Comparison of ENCODE assay signal across 19 cellular contexts in the genomic region with DNA sequence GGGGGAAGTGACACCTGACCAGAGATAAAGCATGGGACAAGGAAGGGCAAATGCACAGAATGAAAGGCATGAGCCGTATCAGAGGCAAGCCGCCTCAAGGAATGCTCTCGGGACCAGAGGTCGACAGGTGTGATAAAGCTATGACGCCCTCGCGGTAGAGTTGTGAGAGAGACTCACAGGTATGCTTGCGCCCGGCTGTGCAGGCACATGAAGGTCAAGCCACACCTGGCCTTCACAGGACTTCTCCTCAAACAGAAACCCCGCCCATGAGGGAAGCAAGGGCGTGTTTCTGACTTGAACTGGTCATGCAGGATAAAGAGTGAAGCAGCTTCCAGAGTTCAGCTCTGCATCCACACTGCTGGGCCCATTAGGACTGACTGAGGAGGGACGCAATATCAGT. TPM values are rescaled to one million over a fixed set of nuclear protein-coding genes. Genes with fewer than 3 reads are reported as not detected.
DNase-seq lines count a peak whose midpoint lies in the region; ATAC-seq and TF ChIP-seq lines count a peak whose summit lies in the region.
"Had no signal": no experiment of that assay in that cellular context is flagged by ENCODE, and none has a peak within 500 bp of the region (broad histone marks: within the 10 kb centered on the region; RNA-seq: fewer than 3 reads in every experiment).

No MANE protein-coding gene starts in this region.

- H3K27ac Mint-ChIP-seq in activated CD8-positive, alpha-beta memory T cell treated with anti-CD3 and anti-CD28 coated beads, Interleukin-2, amount 10 ng/mL, durations not matched to agents 7 days and 5 days: no peak overlapping the region
- H3K27ac Mint-ChIP-seq: activated naive CD8-positive, alpha-beta T cell treated with anti-CD3 and anti-CD28 coated beads, Interleukin-2, amount 10 ng/mL, durations not matched to agents 7 days and 5 days; CD4-positive, alpha-beta T cell had no signal

- no peaks in the 10 kb centered on the region for H3K9me3 Mint-ChIP-seq in activated CD8-positive, alpha-beta memory T cell treated with anti-CD3 and anti-CD28 coated beads, Interleukin-2, amount 10 ng/mL, durations not matched to agents 7 days and 5 days (ENCODE audit: low read depth)
- H3K9me3 Mint-ChIP-seq: activated naive CD8-positive, alpha-beta T cell treated with anti-CD3 and anti-CD28 coated beads, Interleukin-2, amount 10 ng/mL, durations not matched to agents 7 days and 5 days; CD4-positive, alpha-beta T cell had no signal

- H3K27me3 ChIP-seq in lower lobe of right lung (ENCODE audit: low read depth) (no peaks in the 10 kb centered on the region), transverse colon (no peaks in the 10 kb centered on the region)
- H3K27me3 ChIP-seq: heart right ventricle, SJCRH30 had no signal

- H3K4me1 Mint-ChIP-seq in activated CD8-positive, alpha-beta memory T cell treated with anti-CD3 and anti-CD28 coated beads, Interleukin-2, amount 10 ng/mL, durations not matched to agents 7 days and 5 days: peaks cover 17% of the 10 kb centered on the region

- intact Hi-C loops in lower lobe of right lung (cut with DNase I) (no loop called here), transverse colon (cut with DNase I; ENCODE audit: low total_unique reads) (no loop called here)

- H3K4me3 ChIP-seq in lower lobe of right lung: no peak overlapping the region
- H3K4me3 ChIP-seq in transverse colon: no peak overlapping the region
- H3K4me3 ChIP-seq: heart right ventricle, SJCRH30 had no signal

- H3K27me3 Mint-ChIP-seq in activated CD8-positive, alpha-beta memory T cell treated with anti-CD3 and anti-CD28 coated beads, Interleukin-2, amount 10 ng/mL, durations not matched to agents 7 days and 5 days: no peaks in the 10 kb centered on the region
- H3K27me3 Mint-ChIP-seq: activated naive CD8-positive, alpha-beta T cell treated with anti-CD3 and anti-CD28 coated beads, Interleukin-2, amount 10 ng/mL, durations not matched to agents 7 days and 5 days; CD4-positive, alpha-beta T cell had no signal

- TF ChIP-seq CTCF in RWPE1 (conservative IDR thresholded peaks at IDR 0.05; ENCODE audit: low read depth) (no peak), lower lobe of right lung (IDR thresholded peaks at IDR 0.05) (no peak), transverse colon (IDR thresholded peaks at IDR 0.05) (no peak)

- peak; percentile 39 for DNase-seq in activated CD8-positive, alpha-beta memory T cell treated with anti-CD3 and anti-CD28 coated beads, Interleukin-2, amount 10 ng/mL, durations not matched to agents 7 days and 5 days
- DNase-seq in activated CD8-positive, alpha-beta memory T cell treated with anti-CD3 and anti-CD28 coated beads, Interleukin-2, amount 50 U/mL, for 48 hours: no peak
- peak; percentile 38 for DNase-seq in RWPE1 (ENCODE audit: low spot score)
- no peak for DNase-seq in lower lobe of right lung
- peak; percentile 91 for DNase-seq in transverse colon
- DNase-seq in NCI-H187 treated with DMSO at 0.1 percent for 48 hours (lab: John Stamatoyannopoulos, UW): no peak
- no peak for DNase-seq in activated naive CD4-positive, alpha-beta T cell (lab: John Stamatoyannopoulos, UW)
- DNase-seq: ACHN; activated CD4-positive, alpha-beta T cell treated with anti-CD3 and anti-CD28 coated beads, Interleukin-2, amount 50 U/mL, for 1 hour; activated naive CD8-positive, alpha-beta T cell treated with anti-CD3 and anti-CD28 coated beads, Interleukin-2, amount 10 ng/mL, durations not matched to agents 7 days and 5 days; CD4-positive, alpha-beta T cell; heart right ventricle; NCI-H1417 treated with DMSO at 0.1 percent for 48 hours; NCI-H446 treated with DMSO at 0.1 percent for 48 hours; SJCRH30; stimulated activated naive CD4-positive, alpha-beta T cell; T1000 had no signal

- in situ Hi-C loops in transverse colon (cut with MboI; ENCODE audit: low pct_ligation_motif_present in 1 of 4, low pct_unique_long_range_greater_than_20kb in 1 of 4, low sequenced_read_pairs in 3 of 4): loop anchor here in 2 of 4 donors (25.0 kb wide), 1 partner anchor 101 kb away; no protein-coding TSS in a partner anchor

- POLR2A ChIA-PET in RWPE1 (lab: Yijun Ruan, JAX; ENCODE audit: low non-redundant PET): no interaction called here

- peaks cover 45% of the 10 kb centered on the region for H3K36me3 Mint-ChIP-seq in activated CD8-positive, alpha-beta memory T cell treated with anti-CD3 and anti-CD28 coated beads, Interleukin-2, amount 10 ng/mL, durations not matched to agents 7 days and 5 days

- H3K27ac ChIP-seq in RWPE1 (no peak overlapping the region; the same call in 1 of the 2 replicates), lower lobe of right lung (no peak overlapping the region), transverse colon (peak overlapping the region; percentile 52 to 77 (median 70))
- H3K27ac ChIP-seq: heart right ventricle, parathyroid adenoma, SJCRH30 had no signal

- TF ChIP-seq EP300 in transverse colon (IDR thresholded peaks at IDR 0.05; ENCODE audit: low read depth): no peak

- peak; percentile 36 for TF ChIP-seq POLR2A in transverse colon (IDR thresholded peaks at IDR 0.05)

- 52 to 69% methylated on average over 6 to 12 of the region's 12 CpGs for WGBS in transverse colon (ENCODE audit: low coverage in 1 of 2), 2 donors

- ATAC-seq in activated CD8-positive, alpha-beta memory T cell treated with anti-CD3 and anti-CD28 coated beads, Interleukin-2, amount 10 ng/mL, durations not matched to agents 7 days and 5 days: no peak
- ATAC-seq in lower lobe of right lung (peak; percentile 40 to 52), GM19395 (IDR thresholded peaks at IDR 0.05; ENCODE audit: unreplicated experiment) (no peak)
- ATAC-seq: heart right ventricle had no signal

- H3K36me3 ChIP-seq in lower lobe of right lung: peaks cover 97% of the 10 kb centered on the region
- H3K36me3 ChIP-seq in transverse colon: peaks cover 0 to 23% (median 9%) of the 10 kb centered on the region in 4 donors

- H3K9me3 ChIP-seq in lower lobe of right lung (no peaks in the 10 kb centered on the region), transverse colon (no peaks in the 10 kb centered on the region)
- H3K9me3 ChIP-seq: heart right ventricle, SJCRH30 had no signal

- peaks cover 12% of the 10 kb centered on the region for H3K4me1 ChIP-seq in lower lobe of right lung
- peaks cover 7 to 15% (median 12%) of the 10 kb centered on the region in 4 donors for H3K4me1 ChIP-seq in transverse colon
- H3K4me1 ChIP-seq: parathyroid adenoma, SJCRH30 had no signal

- no peak overlapping the region for H3K4me3 Mint-ChIP-seq in activated CD8-positive, alpha-beta memory T cell treated with anti-CD3 and anti-CD28 coated beads, Interleukin-2, amount 10 ng/mL, durations not matched to agents 7 days and 5 days
- H3K4me3 Mint-ChIP-seq: activated naive CD8-positive, alpha-beta T cell treated with anti-CD3 and anti-CD28 coated beads, Interleukin-2, amount 10 ng/mL, durations not matched to agents 7 days and 5 days; CD4-positive, alpha-beta T cell had no signal

- CTCF ChIA-PET in activated CD8-positive, alpha-beta memory T cell treated with anti-CD3 and anti-CD28 coated beads, Interleukin-2, amount 10 ng/mL, durations not matched to agents 7 days and 5 days (lab: Charles Lee): interaction anchor here (1.0 to 3.6 kb wide), 4 partner anchors 8 to 101 kb away, joined by 3 to 25 read pairs (median 9); partner anchors contain the start of gene NCBP3
- CTCF ChIA-PET in RWPE1 (lab: Yijun Ruan, JAX): interaction anchor here (0.6 to 1.7 kb wide), 3 partner anchors 101 to 1869 kb away, joined by 3 to 11 read pairs (median 4); no protein-coding TSS in a partner anchor

RNA-seq across cellular contexts. Expression of gene NCBP3, which starts 7.8 kb away (rescaled TPM):
- total RNA-seq in activated CD8-positive, alpha-beta memory T cell treated with anti-CD3 and anti-CD28 coated beads, Interleukin-2, amount 10 ng/mL, durations not matched to agents 7 days and 5 days: 10 to 100 TPM; 46.3 to 48.7 TPM
- total RNA-seq in lower lobe of right lung (40.3 TPM), transverse colon (10 to 100 TPM; 28.9 to 55.6 (median 45.8) TPM)

RNA-seq across cellular contexts. Expression of gene ITGAE, which starts 37.2 kb away (rescaled TPM):
- 10 to 100 TPM; 54.4 to 70.9 TPM for total RNA-seq in activated CD8-positive, alpha-beta memory T cell treated with anti-CD3 and anti-CD28 coated beads, Interleukin-2, amount 10 ng/mL, durations not matched to agents 7 days and 5 days
- total RNA-seq in lower lobe of right lung: 35.4 TPM
- total RNA-seq in transverse colon: 10 to 100 TPM in 2 of 4 donors, 1 to 10 TPM in 2; 2.8 to 23.1 (median 14.5) TPM

RNA-seq across cellular contexts. Expression of gene CAMKK1, which starts 54.6 kb away (rescaled TPM):
- total RNA-seq in activated CD8-positive, alpha-beta memory T cell treated with anti-CD3 and anti-CD28 coated beads, Interleukin-2, amount 10 ng/mL, durations not matched to agents 7 days and 5 days: 1 to 10 TPM; 1.8 TPM
- total RNA-seq in lower lobe of right lung: 9.7 TPM
- total RNA-seq in transverse colon: 10 to 100 TPM in 1 of 4 donors, 1 to 10 TPM in 3; 2.9 to 31.0 (median 5.0) TPM

Comparison
In these comparisons a context has a peak if more than half of its experiments do, and no peak if none do; other contexts are left out.
1. DNase-seq: peak in activated CD8-positive, alpha-beta memory T cell treated with anti-CD3 and anti-CD28 coated beads, Interleukin-2, amount 10 ng/mL, durations not matched to agents 7 days and 5 days (single experiment), RWPE1 (single experiment) and transverse colon (single experiment); none in activated CD8-positive, alpha-beta memory T cell treated with anti-CD3 and anti-CD28 coated beads, Interleukin-2, amount 50 U/mL, for 48 hours (single experiment), lower lobe of right lung (single experiment), NCI-H187 treated with DMSO at 0.1 percent for 48 hours (single experiment) and activated naive CD4-positive, alpha-beta T cell (0 of 4).
2. ATAC-seq: peak in lower lobe of right lung (2 of 2); none in activated CD8-positive, alpha-beta memory T cell treated with anti-CD3 and anti-CD28 coated beads, Interleukin-2, amount 10 ng/mL, durations not matched to agents 7 days and 5 days (single experiment) and GM19395 (single experiment).
3. H3K27ac ChIP-seq: peak in transverse colon (4 of 4); none in RWPE1 (single experiment) and lower lobe of right lung (single experiment).